In genomic region chr14:61524936-61525292, GRCh38 we compare ENCODE assay signal across 9 cellular contexts.
A peak's percentile ranks its signal among the peaks of the same experiment; 100 is the strongest.
DNase-seq lines count a peak whose midpoint lies in the region; ATAC-seq and TF ChIP-seq lines count a peak whose summit lies in the region.
"Had no signal": no experiment of that assay in that cellular context is flagged by ENCODE, and none has a peak within 500 bp of the region (broad histone marks: within the 10 kb centered on the region; RNA-seq: fewer than 3 reads in every experiment).

No MANE protein-coding gene starts in this region.

- peak overlapping the region; percentile 51 for H3K27ac ChIP-seq in CD4-positive, CD25-positive, alpha-beta regulatory T cell (ENCODE audit: insufficient read depth, low read length, poor library complexity, severe bottlenecking)
- H3K27ac ChIP-seq in Peyer's patch: peak overlapping the region; percentile 7 to 73 (median 40)
- H3K27ac ChIP-seq in endodermal cell (ENCODE audit: low read depth, low read length): peak overlapping the region; percentile 68

- peaks cover 0 to 5% (median 0%) of the 10 kb centered on the region in 7 donors for H3K9me3 Mint-ChIP-seq in CD4-positive, CD25-positive, alpha-beta regulatory T cell
- H3K9me3 Mint-ChIP-seq in endodermal cell: no peaks in the 10 kb centered on the region

- peak overlapping the region in 1 of 4 donors; percentile 13 for H3K4me3 Mint-ChIP-seq in CD4-positive, CD25-positive, alpha-beta regulatory T cell
- H3K4me3 Mint-ChIP-seq in endodermal cell: no peak overlapping the region

- intact Hi-C loops in sciatic nerve (cut with DNase I): no loop called here

- no peak for TF ChIP-seq CTCF in Peyer's patch (IDR thresholded peaks at IDR 0.05)
- TF ChIP-seq CTCF in endodermal cell (conservative IDR thresholded peaks at IDR 0.05): no peak

- H3K9ac ChIP-seq in endodermal cell (ENCODE audit: extremely low read depth, low read length, poor library complexity, severe bottlenecking): no peak overlapping the region

- H3K36me3 ChIP-seq in CD4-positive, CD25-positive, alpha-beta regulatory T cell (ENCODE audit: control insufficient read depth, insufficient read depth, low read length): peaks cover 56% of the 10 kb centered on the region
- H3K36me3 ChIP-seq in Peyer's patch: no peaks in the 10 kb centered on the region
- H3K36me3 ChIP-seq in endodermal cell (ENCODE audit: control insufficient read depth, insufficient read depth, low read length): no peaks in the 10 kb centered on the region

- peaks cover 50 to 72% (median 55%) of the 10 kb centered on the region in 4 donors for H3K4me1 Mint-ChIP-seq in CD4-positive, CD25-positive, alpha-beta regulatory T cell
- peaks cover 10% of the 10 kb centered on the region for H3K4me1 Mint-ChIP-seq in endodermal cell

- peaks cover 52% of the 10 kb centered on the region for H3K36me3 Mint-ChIP-seq in CD4-positive, CD25-positive, alpha-beta regulatory T cell
- H3K36me3 Mint-ChIP-seq in endodermal cell (ENCODE audit: low read depth): no peaks in the 10 kb centered on the region

- peak overlapping the region; percentile 11 to 89 (median 82) for H3K27ac Mint-ChIP-seq in CD4-positive, CD25-positive, alpha-beta regulatory T cell
- H3K27ac Mint-ChIP-seq in endodermal cell: no peak overlapping the region

- no peaks in the 10 kb centered on the region for H3K9me3 ChIP-seq in CD4-positive, CD25-positive, alpha-beta regulatory T cell (ENCODE audit: control insufficient read depth in 2 of 2, low read length in 2 of 2)
- H3K9me3 ChIP-seq in Peyer's patch (no peaks in the 10 kb centered on the region), endodermal cell (ENCODE audit: control insufficient read depth, low read length) (no peaks in the 10 kb centered on the region)

- H3K27me3 Mint-ChIP-seq in CD4-positive, CD25-positive, alpha-beta regulatory T cell: no peaks in the 10 kb centered on the region
- no peaks in the 10 kb centered on the region for H3K27me3 Mint-ChIP-seq in endodermal cell (ENCODE audit: insufficient read depth)

- DNase-seq in CD4-positive, CD25-positive, alpha-beta regulatory T cell: no peak
- no peak for DNase-seq in Peyer's patch
- peak; percentile 32 for DNase-seq in endodermal cell
- DNase-seq in sciatic nerve (ENCODE audit: low spot score): no peak
- DNase-seq in islet precursor cell: no peak
- no peak for DNase-seq in activated effector memory CD4-positive, alpha-beta T cell treated with anti-CD3 and anti-CD28 coated beads, Interleukin-2, amount 50 U/mL, for 16 hours
- DNase-seq: stimulated activated naive CD4-positive, alpha-beta T cell had no signal

- no peak for ATAC-seq in CD4-positive, CD25-positive, alpha-beta regulatory T cell (ENCODE audit: low read depth in 2 of 2)
- ATAC-seq in sciatic nerve: peak; percentile 26
- no peak for ATAC-seq in GM21528 (IDR thresholded peaks at IDR 0.05; ENCODE audit: low FRiP score, unreplicated experiment)
- no peak for ATAC-seq in HG03108 (IDR thresholded peaks at IDR 0.05; ENCODE audit: unreplicated experiment)

- WGBS in endodermal cell (ENCODE audit: insufficient coverage in 1 of 2, insufficient read length in 1 of 2), 2 experiments: 97 to 100% methylated on average over 1 of the region's 1 CpG

- H3K27me3 ChIP-seq in CD4-positive, CD25-positive, alpha-beta regulatory T cell (ENCODE audit: control insufficient read depth, insufficient read depth, low read length): no peaks in the 10 kb centered on the region
- no peaks in the 10 kb centered on the region for H3K27me3 ChIP-seq in Peyer's patch
- no peaks in the 10 kb centered on the region for H3K27me3 ChIP-seq in endodermal cell (ENCODE audit: control insufficient read depth, insufficient read depth, low read length, poor library complexity, severe bottlenecking)

- peak overlapping the region; percentile 30 for H3K4me3 ChIP-seq in CD4-positive, CD25-positive, alpha-beta regulatory T cell (ENCODE audit: low read depth, low read length)
- no peak overlapping the region for H3K4me3 ChIP-seq in Peyer's patch
- H3K4me3 ChIP-seq in endodermal cell (ENCODE audit: low read length): no peak overlapping the region

- H3K4me1 ChIP-seq in CD4-positive, CD25-positive, alpha-beta regulatory T cell (ENCODE audit: control insufficient read depth, insufficient read depth, low read length, poor library complexity, severe bottlenecking): peaks cover 36% of the 10 kb centered on the region
- H3K4me1 ChIP-seq in Peyer's patch (peaks cover 0 to 47% (median 12%) of the 10 kb centered on the region in 4 donors), endodermal cell (ENCODE audit: control insufficient read depth, insufficient read depth, low read length) (no peaks in the 10 kb centered on the region)

- no peak for TF ChIP-seq POLR2A in Peyer's patch (IDR thresholded peaks at IDR 0.05)
